8 cellular contexts compared by ENCODE assay signal in the genomic region with DNA sequence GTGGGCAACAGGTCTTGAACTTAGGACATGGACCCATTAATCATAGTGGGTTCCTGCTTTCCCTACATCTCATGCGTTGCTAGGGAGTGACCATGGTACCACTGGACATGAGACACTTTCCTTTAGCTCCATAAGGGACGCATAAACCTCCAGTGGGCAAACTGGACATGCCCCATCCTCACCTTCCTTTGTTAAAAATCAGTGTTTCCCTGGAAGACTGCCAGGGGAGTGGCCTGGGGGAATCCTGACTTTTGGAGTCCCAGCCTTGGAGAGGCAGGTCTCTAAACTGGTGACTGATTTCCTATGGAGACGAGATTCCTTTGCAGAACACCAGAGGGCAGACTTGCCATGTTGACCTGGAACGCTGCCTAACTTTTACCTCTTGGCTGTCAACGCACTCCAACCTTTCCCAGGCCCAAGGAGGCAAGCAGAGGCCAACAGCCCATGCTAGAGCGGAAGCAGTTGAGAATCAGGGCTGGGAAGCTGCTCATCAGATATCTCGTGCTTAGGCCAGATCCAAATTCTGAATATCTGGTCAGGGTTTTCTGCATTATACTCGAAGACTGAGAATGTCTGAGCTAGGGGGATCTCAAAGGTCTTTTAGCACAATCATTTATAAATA. TPM values are rescaled to one million over a fixed set of nuclear protein-coding genes. Genes with fewer than 3 reads are reported as not detected.
DNase-seq lines count a peak whose midpoint lies in the region; ATAC-seq and TF ChIP-seq lines count a peak whose summit lies in the region.

No MANE protein-coding gene starts in this region.

- peak; percentile 55 for ATAC-seq in GM18498 (IDR thresholded peaks at IDR 0.05; ENCODE audit: unreplicated experiment)
- no peak for ATAC-seq in activated naive CD8-positive, alpha-beta T cell treated with anti-CD3 and anti-CD28 coated beads, Interleukin-2, amount 50 U/mL, for 24 hours
- ATAC-seq in heart left ventricle = peak; percentile 15 to 40 (median 30)
- no peak for ATAC-seq in GM21367 (IDR thresholded peaks at IDR 0.05; ENCODE audit: unreplicated experiment)

- no peaks in the 10 kb centered on the region for H3K79me2 ChIP-seq in KMS-11 (ENCODE audit: insufficient read depth, low read depth)

- peak overlapping the region; percentile 45; the same call in 1 of the 2 replicates for H2AFZ ChIP-seq in KMS-11 (ENCODE audit: low read depth)

- no peaks in the 10 kb centered on the region for H3K36me3 ChIP-seq in KMS-11 (ENCODE audit: insufficient read depth)
- peaks cover 0 to 41% (median 2%) of the 10 kb centered on the region in 9 donors for H3K36me3 ChIP-seq in heart left ventricle
- H3K36me3 ChIP-seq in rectal smooth muscle tissue (ENCODE audit: control insufficient read depth, insufficient read depth, low read length) = no peaks in the 10 kb centered on the region

- peak overlapping the region; percentile 16 for H3K27ac Mint-ChIP-seq in activated naive CD8-positive, alpha-beta T cell treated with anti-CD3 and anti-CD28 coated beads, Interleukin-2, amount 50 U/mL, for 24 hours

- H3K4me1 ChIP-seq in KMS-11 (ENCODE audit: low read depth, poor library complexity, severe bottlenecking) (peaks cover 25% of the 10 kb centered on the region), heart left ventricle (peaks cover 0 to 72% (median 28%) of the 10 kb centered on the region in 12 donors), rectal smooth muscle tissue (ENCODE audit: control insufficient read depth, insufficient read depth, low read length) (peaks cover 4% of the 10 kb centered on the region)

- no peaks in the 10 kb centered on the region for H3K27me3 ChIP-seq in KMS-11 (ENCODE audit: insufficient read depth, low read depth)
- no peaks in the 10 kb centered on the region for H3K27me3 ChIP-seq in heart left ventricle
- H3K27me3 ChIP-seq in rectal smooth muscle tissue (ENCODE audit: control insufficient read depth, insufficient read depth, low read length) = no peaks in the 10 kb centered on the region

- H3K9ac ChIP-seq in KMS-11 (no peak overlapping the region), rectal smooth muscle tissue (ENCODE audit: low read length) (peak overlapping the region; percentile 19)

- 0 out of 2 replicates have a peak overlapping the region, but pooled peaks have one; percentile 18 for H3K27ac ChIP-seq in KMS-11
- H3K27ac ChIP-seq in heart left ventricle = peak overlapping the region; percentile 41 to 99 (median 92)
- H3K27ac ChIP-seq in rectal smooth muscle tissue (ENCODE audit: low read depth, low read length) = no peak overlapping the region

- peak overlapping the region; percentile 29 for H3K4me3 Mint-ChIP-seq in activated naive CD8-positive, alpha-beta T cell treated with anti-CD3 and anti-CD28 coated beads, Interleukin-2, amount 50 U/mL, for 24 hours

- H3K4me2 ChIP-seq in KMS-11 = no peak overlapping the region; the same call in 1 of the 2 replicates

- TF ChIP-seq POLR2A in heart left ventricle (IDR thresholded peaks at IDR 0.05) = no peak

- H4K20me1 ChIP-seq in KMS-11 (ENCODE audit: insufficient read depth) = no peaks in the 10 kb centered on the region

- H3K36me3 Mint-ChIP-seq in activated naive CD8-positive, alpha-beta T cell treated with anti-CD3 and anti-CD28 coated beads, Interleukin-2, amount 50 U/mL, for 24 hours (ENCODE audit: low read depth) = peaks cover 8% of the 10 kb centered on the region

- peak; percentile 78 for TF ChIP-seq CTCF in AG09309 (IDR thresholded peaks at IDR 0.05; ENCODE audit: control insufficient read depth, insufficient read depth, low read depth, low read length, missing control alignments)
- peak; percentile 84 for TF ChIP-seq CTCF in KMS-11 (conservative IDR thresholded peaks at IDR 0.05; ENCODE audit: low read depth, low read length)
- peak; percentile 64 to 82 (median 78) for TF ChIP-seq CTCF in heart left ventricle (IDR thresholded peaks at IDR 0.05)

- intact Hi-C loops in heart left ventricle (cut with DNase I) = loop anchor here (2.0 to 10.0 kb wide), 8 partner anchors 55 to 195 kb away; partner anchors contain the start of genes GORASP1 (in 1 of the 10), SLC25A38 (in 1 of the 10) and TTC21A (in 1 of the 10)

- H3K9me3 Mint-ChIP-seq in activated naive CD8-positive, alpha-beta T cell treated with anti-CD3 and anti-CD28 coated beads, Interleukin-2, amount 50 U/mL, for 24 hours = no peaks in the 10 kb centered on the region

- H3K4me1 Mint-ChIP-seq in activated naive CD8-positive, alpha-beta T cell treated with anti-CD3 and anti-CD28 coated beads, Interleukin-2, amount 50 U/mL, for 24 hours = peaks cover 39% of the 10 kb centered on the region

- H3K4me3 ChIP-seq in AG09309 (ENCODE audit: control insufficient read depth, low read depth, low read length) = no peak overlapping the region
- no peak overlapping the region for H3K4me3 ChIP-seq in KMS-11 (IDR thresholded peaks at IDR 0.05; ENCODE audit: insufficient read depth, low read depth, low read length)
- H3K4me3 ChIP-seq in heart left ventricle = peak overlapping the region; percentile 9 to 72 (median 61)
- no peak overlapping the region for H3K4me3 ChIP-seq in rectal smooth muscle tissue (ENCODE audit: low read length)

- DNase-seq in AG09309 (ENCODE audit: low read depth) = no peak
- peak; percentile 82 for DNase-seq in SIG-M5 treated with dmso at 0.1 percent for 504 hours (lab: John Stamatoyannopoulos, UW; ENCODE audit: unreplicated experiment)
- DNase-seq in activated naive CD8-positive, alpha-beta T cell treated with anti-CD3 and anti-CD28 coated beads, Interleukin-2, amount 50 U/mL, for 24 hours = peak; percentile 58
- peak in 4 of 5 donors; percentile 69 to 80 (median 78) for DNase-seq in heart left ventricle

- H3K27me3 Mint-ChIP-seq in activated naive CD8-positive, alpha-beta T cell treated with anti-CD3 and anti-CD28 coated beads, Interleukin-2, amount 50 U/mL, for 24 hours = no peaks in the 10 kb centered on the region

- 18 to 33% (median 24%) methylated on average over 8 of the region's 8 CpGs for WGBS in heart left ventricle, 4 donors

- no peaks in the 10 kb centered on the region for H3K9me3 ChIP-seq in heart left ventricle

RNA-seq across cellular contexts. Expression of gene XIRP1, which starts 2.6 kb away (rescaled TPM):
- total RNA-seq in heart left ventricle = 1,000 to 10,000 TPM in 1 of 9 donors, 100 to 1,000 TPM in 8; 293 to 1,122 (median 530) TPM
- 100 to 1,000 TPM; 496 to 675 TPM for polyA plus RNA-seq in heart left ventricle

RNA-seq across cellular contexts. Expression of gene CSRNP1, which starts 36.4 kb away (rescaled TPM):
- total RNA-seq in heart left ventricle = 10 to 100 TPM in 7 of 9 donors, 1 to 10 TPM in 2; 5.3 to 27.3 (median 17.2) TPM
- 10 to 100 TPM in 1 of 2 donors, 1 to 10 TPM in 1; 9.3 to 40.3 TPM for polyA plus RNA-seq in heart left ventricle

Comparison
In these comparisons a context has a peak if more than half of its experiments do, and no peak if none do; other contexts are left out.
1. H3K4me3 ChIP-seq: peak in heart left ventricle (12 of 12); none in AG09309 (single experiment), KMS-11 (single experiment) and rectal smooth muscle tissue (single experiment).
2. ATAC-seq: peak in GM18498 (single experiment) and heart left ventricle (4 of 4); none in activated naive CD8-positive, alpha-beta T cell treated with anti-CD3 and anti-CD28 coated beads, Interleukin-2, amount 50 U/mL, for 24 hours (single experiment) and GM21367 (single experiment).
3. Peak in every context shown above with its lines, with median percentiles within 50 percentile points of each other: CTCF ChIP-seq.